ENCODE assay signal across 1 cellular context in genomic region chr21:44005071-44005470, GRCh38.
TF ChIP-seq lines count a peak whose summit lies in the region.

No MANE protein-coding gene starts in this region.

TF ChIP-seq in IMR-90, 13 proteins besides CTCF, POLR2A, EP300 and RAD21 (continued from another document):
- no peak for TF ChIP-seq ELK1 (IDR thresholded peaks at IDR 0.05; ENCODE audit: borderline replicate concordance, low read depth, low read length)
